ENCODE assay signal across 32 cellular contexts in the genomic region with DNA sequence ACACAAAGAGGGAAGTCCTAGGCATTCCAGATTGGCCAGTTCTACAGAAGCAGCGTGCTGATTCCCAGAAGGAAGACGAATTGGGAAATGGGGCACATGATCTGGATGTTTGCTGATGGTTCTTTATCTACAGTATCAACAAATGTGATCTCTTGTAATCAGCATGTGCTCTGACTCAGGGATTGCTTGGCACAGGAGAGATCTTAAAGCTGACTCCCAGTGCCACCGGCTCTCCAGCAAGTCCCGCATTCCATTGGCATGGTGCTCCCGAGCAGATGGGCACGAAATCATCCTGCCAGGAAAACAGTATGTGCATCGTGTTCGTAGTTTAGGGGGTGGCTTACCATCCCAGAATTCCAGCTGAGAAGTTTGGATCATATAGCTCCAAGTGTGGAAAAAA.
A peak's percentile ranks its signal among the peaks of the same experiment; 100 is the strongest.
DNase-seq lines count a peak whose midpoint lies in the region; ATAC-seq and TF ChIP-seq lines count a peak whose summit lies in the region.
"Had no signal": no experiment of that assay in that cellular context is flagged by ENCODE, and none has a peak within 500 bp of the region (broad histone marks: within the 10 kb centered on the region; RNA-seq: fewer than 3 reads in every experiment).

No MANE protein-coding gene starts in this region.

- H3K36me3 ChIP-seq in mammary epithelial cell (ENCODE audit: insufficient read depth, low read length) (no peaks in the 10 kb centered on the region), breast epithelium (no peaks in the 10 kb centered on the region)
- H3K36me3 ChIP-seq: stomach, tibial nerve had no signal

- TF ChIP-seq CTCF in mammary epithelial cell (conservative IDR thresholded peaks at IDR 0.05 in 1 of 2, IDR thresholded peaks at IDR 0.05 in 1 of 2; ENCODE audit: extremely low read depth in 1 of 2, insufficient read depth in 1 of 2, low read depth in 1 of 2, low read length in 2 of 2) (no peak), breast epithelium (IDR thresholded peaks at IDR 0.05) (no peak), fibroblast of villous mesenchyme (IDR thresholded peaks at IDR 0.05; ENCODE audit: insufficient read depth, low read depth, low read length) (no peak)

- peak; percentile 9 for DNase-seq in mammary epithelial cell
- DNase-seq in breast epithelium (ENCODE audit: low spot score in 2 of 2), result no peak
- peak; percentile 59 for DNase-seq in amniotic epithelial cell (ENCODE audit: low read depth)
- DNase-seq in fibroblast of villous mesenchyme (ENCODE audit: low read depth), result peak; percentile 69
- DNase-seq in NAMALWA (ENCODE audit: low spot score), result no peak
- DNase-seq in activated CD4-positive, alpha-beta memory T cell treated with anti-CD3 and anti-CD28 coated beads for 36 hours, result no peak
- DNase-seq in SHP77 treated with DMSO at 0.1 percent for 48 hours (lab: John Stamatoyannopoulos, UW), result no peak
- DNase-seq: activated CD4-positive, alpha-beta T cell treated with anti-CD3 and anti-CD28 coated beads for 1 hour; activated CD8-positive, alpha-beta T cell treated with anti-CD3 and anti-CD28 coated beads, Interleukin-2, amount 10 ng/mL, durations not matched to agents 7 days and 5 days; activated effector memory CD4-positive, alpha-beta T cell treated with Interleukin-2 at 50 U/mL for 16 hours; activated T-cell treated with anti-CD3 and anti-CD28 coated beads for 4 hours; body of pancreas; CD8-positive, alpha-beta memory T cell; DMS153; effector memory CD8-positive, alpha-beta T cell; GF-D8; H9; NCI-H1417; NCI-H2107; NCI-H446; nephron progenitor cell; posterior cingulate gyrus; stomach had no signal

- H3K4me1 ChIP-seq in mammary epithelial cell (ENCODE audit: insufficient read depth, low read length), result no peaks in the 10 kb centered on the region
- H3K4me1 ChIP-seq in breast epithelium, result no peaks in the 10 kb centered on the region
- H3K4me1 ChIP-seq: body of pancreas had no signal

- H3K9ac ChIP-seq in mammary epithelial cell (ENCODE audit: insufficient read depth, low read length), result no peak overlapping the region

- no peak for TF ChIP-seq POLR2A in breast epithelium (IDR thresholded peaks at IDR 0.05)

- H3K4me3 ChIP-seq in mammary epithelial cell (replicated peaks in 1 of 3; ENCODE audit: insufficient read depth in 1 of 3, low read depth in 2 of 3, low read length in 3 of 3) (no peak overlapping the region), breast epithelium (no peak overlapping the region), fibroblast of villous mesenchyme (ENCODE audit: low read depth, low read length) (no peak overlapping the region)
- H3K4me3 ChIP-seq: body of pancreas, coronary artery, stomach, tibial nerve had no signal

- H3K9me3 ChIP-seq in mammary epithelial cell (replicated peaks; ENCODE audit: insufficient read depth, low read length) (no peaks in the 10 kb centered on the region), breast epithelium (no peaks in the 10 kb centered on the region)
- H3K9me3 ChIP-seq: body of pancreas, stomach, tibial nerve had no signal

- H3K27me3 Mint-ChIP-seq in activated CD4-positive, alpha-beta memory T cell treated with anti-CD3 and anti-CD28 coated beads for 36 hours, result peaks cover 2% of the 10 kb centered on the region
- H3K27me3 Mint-ChIP-seq: B cell had no signal

- H3K27me3 ChIP-seq in mammary epithelial cell (ENCODE audit: insufficient read depth, low read length) (no peaks in the 10 kb centered on the region), breast epithelium (no peaks in the 10 kb centered on the region)
- H3K27me3 ChIP-seq: body of pancreas, stomach, tibial nerve had no signal

- no peaks in the 10 kb centered on the region for H3K9me3 Mint-ChIP-seq in activated CD4-positive, alpha-beta memory T cell treated with anti-CD3 and anti-CD28 coated beads for 36 hours
- H3K9me3 Mint-ChIP-seq: effector memory CD8-positive, alpha-beta T cell; H9; nephron progenitor cell had no signal

- in situ Hi-C loops in mammary epithelial cell (cut with MboI; ENCODE audit: low sequenced_read_pairs in 2 of 2), result no loop called here

- no TSS peak for BruUV-seq in mammary epithelial cell (replicated peaks; lab: Mats Ljungman, UMichigan)

- intact Hi-C loops in mammary epithelial cell (cut with micrococcal nuclease) (loop anchor here (10.0 kb wide), 1 partner anchor 254 kb away; no protein-coding TSS in a partner anchor), breast epithelium (cut with DNase I; ENCODE audit: low total_unique reads) (no loop called here)
- intact Hi-C loops in activated CD4-positive, alpha-beta memory T cell treated with anti-CD3 and anti-CD28 coated beads for 36 hours (cut with micrococcal nuclease), result no loop called here

- no peaks in the 10 kb centered on the region for H3K4me1 Mint-ChIP-seq in activated CD4-positive, alpha-beta memory T cell treated with anti-CD3 and anti-CD28 coated beads for 36 hours (ENCODE audit: low read depth)
- H3K4me1 Mint-ChIP-seq: B cell; CD8-positive, alpha-beta memory T cell had no signal

- no peaks in the 10 kb centered on the region for H3K36me3 Mint-ChIP-seq in activated CD4-positive, alpha-beta memory T cell treated with anti-CD3 and anti-CD28 coated beads for 36 hours
- H3K36me3 Mint-ChIP-seq: CD8-positive, alpha-beta memory T cell had no signal

- 90% methylated on average over 4 of the region's 8 CpGs for WGBS in mammary epithelial cell (ENCODE audit: low coverage, missing lambda C conversion rate)

- dilution Hi-C loops in mammary epithelial cell (cut with HindIII; ENCODE audit: low sequenced_read_pairs), result no loop called here

- no peak overlapping the region for H3K27ac ChIP-seq in mammary epithelial cell (ENCODE audit: insufficient read depth, low read depth, low read length)
- H3K27ac ChIP-seq in breast epithelium, result no peak overlapping the region
- H3K27ac ChIP-seq: 22Rv1, body of pancreas, coronary artery, HL-60, tibial nerve had no signal

- H4K20me1 ChIP-seq in mammary epithelial cell (ENCODE audit: insufficient read depth, low read length), result no peaks in the 10 kb centered on the region

- POLR2A ChIA-PET in activated CD4-positive, alpha-beta memory T cell treated with anti-CD3 and anti-CD28 coated beads for 36 hours (lab: Charles Lee), result no interaction called here

- H3K4me3 Mint-ChIP-seq in activated CD4-positive, alpha-beta memory T cell treated with anti-CD3 and anti-CD28 coated beads for 36 hours, result no peak overlapping the region
- H3K4me3 Mint-ChIP-seq: activated CD8-positive, alpha-beta T cell treated with anti-CD3 and anti-CD28 coated beads, Interleukin-2, amount 10 ng/mL, durations not matched to agents 7 days and 5 days; B cell; CD8-positive, alpha-beta memory T cell; effector memory CD8-positive, alpha-beta T cell; H9; nephron progenitor cell had no signal

- no peaks in the 10 kb centered on the region for H3K79me2 ChIP-seq in mammary epithelial cell (ENCODE audit: insufficient read depth, low read length)

- ATAC-seq in HG03135 (IDR thresholded peaks at IDR 0.05; ENCODE audit: unreplicated experiment), result no peak
- ATAC-seq: activated CD8-positive, alpha-beta T cell treated with anti-CD3 and anti-CD28 coated beads, Interleukin-2, amount 10 ng/mL, durations not matched to agents 7 days and 5 days; body of pancreas; effector memory CD8-positive, alpha-beta T cell; esophagus mucosa; Right ventricle myocardium inferior; sciatic nerve had no signal

- H3K27ac Mint-ChIP-seq in activated CD4-positive, alpha-beta memory T cell treated with anti-CD3 and anti-CD28 coated beads for 36 hours, result no peak overlapping the region
- H3K27ac Mint-ChIP-seq: activated CD8-positive, alpha-beta T cell treated with anti-CD3 and anti-CD28 coated beads, Interleukin-2, amount 10 ng/mL, durations not matched to agents 7 days and 5 days; B cell; CD8-positive, alpha-beta memory T cell; effector memory CD8-positive, alpha-beta T cell; H9; nephron progenitor cell had no signal

- CTCF ChIA-PET in mammary epithelial cell (lab: Charles Lee; ENCODE audit: low non-redundant PET), result interaction anchor here (0.5 kb wide), 1 partner anchor 81 kb away, joined by 4 read pairs; no protein-coding TSS in a partner anchor
- CTCF ChIA-PET in activated CD4-positive, alpha-beta memory T cell treated with anti-CD3 and anti-CD28 coated beads for 36 hours (lab: Charles Lee), result no interaction called here

- no peak overlapping the region for H2AFZ ChIP-seq in mammary epithelial cell (ENCODE audit: low read depth, low read length)

- no peak overlapping the region for H3K4me2 ChIP-seq in mammary epithelial cell (ENCODE audit: insufficient read depth, low read depth, low read length)

Comparison
In these comparisons a context has a peak if more than half of its experiments do, and no peak if none do; other contexts are left out.
1. DNase-seq: peak in mammary epithelial cell (single experiment), amniotic epithelial cell (single experiment) and fibroblast of villous mesenchyme (single experiment); none in breast epithelium (0 of 2), NAMALWA (single experiment), activated CD4-positive, alpha-beta memory T cell treated with anti-CD3 and anti-CD28 coated beads for 36 hours (single experiment) and SHP77 treated with DMSO at 0.1 percent for 48 hours (single experiment).